Comparison of ENCODE assay signal across 18 cellular contexts in genomic region chr9:83533296-83533695, GRCh38. TPM values are rescaled to one million over a fixed set of nuclear protein-coding genes. Genes with fewer than 3 reads are reported as not detected.
DNase-seq lines count a peak whose midpoint lies in the region; ATAC-seq and TF ChIP-seq lines count a peak whose summit lies in the region.
"Had no signal": no experiment of that assay in that cellular context is flagged by ENCODE, and none has a peak within 500 bp of the region (broad histone marks: within the 10 kb centered on the region; RNA-seq: fewer than 3 reads in every experiment).

No MANE protein-coding gene starts in this region.

- POLR2A ChIA-PET in PC-3 (lab: Charles Lee; ENCODE audit: unreplicated experiment), result no interaction called here

- peaks cover 33% of the 10 kb centered on the region for H3K79me2 ChIP-seq in PC-3 (ENCODE audit: low read length)

- H3K4me3 ChIP-seq in PC-3 (ENCODE audit: low read length) (no peak overlapping the region), fibroblast of the aortic adventitia (ENCODE audit: low read depth, low read length) (no peak overlapping the region)
- H3K4me3 ChIP-seq: BLaER1, GM23248 had no signal

- no peaks in the 10 kb centered on the region for H3F3A ChIP-seq in PC-3 (ENCODE audit: low read length, unreplicated experiment)

- H3K27me3 ChIP-seq in PC-3 (ENCODE audit: low read length), result no peaks in the 10 kb centered on the region
- H3K27me3 ChIP-seq: BLaER1 had no signal

- no peak overlapping the region for H3K9ac ChIP-seq in PC-3 (ENCODE audit: low read length)
- H3K9ac ChIP-seq: BLaER1, GM23248 had no signal

- no peaks in the 10 kb centered on the region for H3K9me2 ChIP-seq in PC-3 (replicated peaks; ENCODE audit: low read length)

- no peak overlapping the region for H2AFZ ChIP-seq in PC-3 (ENCODE audit: low read length)
- H2AFZ ChIP-seq: GM23248 had no signal

- TF ChIP-seq CTCF in PC-3 (conservative IDR thresholded peaks at IDR 0.05; ENCODE audit: low read depth, low read length) (no peak), fibroblast of the aortic adventitia (IDR thresholded peaks at IDR 0.05; ENCODE audit: insufficient read depth, low read length) (no peak)

- 0 out of 2 replicates have a peak, but pooled peaks cover 3% of the 10 kb centered on the region for H3K4me1 ChIP-seq in PC-3 (ENCODE audit: insufficient read depth, low read length)
- H3K4me1 ChIP-seq: BLaER1, Caco-2 had no signal

- ATAC-seq in PC-3 (peak; percentile 5), HG03457 (IDR thresholded peaks at IDR 0.05; ENCODE audit: unreplicated experiment) (no peak)
- ATAC-seq: CD8-positive, alpha-beta T cell had no signal

- BruUV-seq in PC-3 (replicated peaks; lab: Mats Ljungman, UMichigan), result no TSS peak

- no peak overlapping the region for H3K27ac ChIP-seq in PC-3 (ENCODE audit: low read length)
- H3K27ac ChIP-seq: BLaER1, C4-2B, GM23248 had no signal

- no peaks in the 10 kb centered on the region for H3K36me3 ChIP-seq in PC-3 (ENCODE audit: low read depth, low read length)
- H3K36me3 ChIP-seq: BLaER1 had no signal

- H3K9me3 ChIP-seq in PC-3 (ENCODE audit: low read length), result no peaks in the 10 kb centered on the region
- H3K9me3 ChIP-seq: Caco-2 had no signal

- DNase-seq in HT1080 (ENCODE audit: low read depth), result peak; percentile 18
- DNase-seq in PC-3, result peak; percentile 60
- DNase-seq in fibroblast of the aortic adventitia (ENCODE audit: low read depth), result peak; percentile 12
- DNase-seq in NCI-H1694 treated with DMSO at 0.1 percent for 48 hours (lab: John Stamatoyannopoulos, UW), result no peak
- no peak for DNase-seq in DMS153 (lab: John Stamatoyannopoulos, UW)
- DNase-seq: Caco-2; CD4-positive, CD25-positive, alpha-beta regulatory T cell; CD8-positive, alpha-beta T cell; DMS79; EL; GF-D8; GM23248; H7; HCEC 1CT had no signal

- CTCF ChIA-PET in PC-3 (lab: Charles Lee), result no interaction called here

- intact Hi-C loops in PC-3 (cut with micrococcal nuclease), result no loop called here

- H4K20me1 ChIP-seq in PC-3 (ENCODE audit: low read length), result no peaks in the 10 kb centered on the region
- H4K20me1 ChIP-seq: BLaER1 had no signal

- no peak overlapping the region for H3K4me2 ChIP-seq in PC-3 (ENCODE audit: low read length)
- H3K4me2 ChIP-seq: BLaER1 had no signal

RNA-seq across cellular contexts. Expression of gene FRMD3, which starts 4.9 kb away (rescaled TPM):
- total RNA-seq in HT1080 (2014; rRNA removed; shearing (Covaris generic)), result 5.7 and 6.6 TPM in 2 replicates
- polyA plus RNA-seq in HT1080 (2015; cell fraction: cytosol; rRNA removed), result 6.6 and 9.2 TPM in 2 replicates
- polyA plus RNA-seq in HT1080 (2015; cell fraction: nucleus; rRNA removed), result 8.6 and 9.7 TPM in 2 replicates
- 3.9 and 6.0 TPM in 2 replicates for total RNA-seq in PC-3 (2014; rRNA removed)
- total RNA-seq in fibroblast of the aortic adventitia (ENCODE audit: low replicate concordance), result 2.0 and 4.8 TPM in 2 replicates
- total RNA-seq: Caco-2, G401 had no signal

Comparison
In these comparisons a context has a peak if more than half of its experiments do, and no peak if none do; other contexts are left out.
1. DNase-seq: peak in HT1080 (single experiment), PC-3 (single experiment) and fibroblast of the aortic adventitia (single experiment); none in NCI-H1694 treated with DMSO at 0.1 percent for 48 hours (single experiment) and DMS153 (single experiment).